22 cellular contexts compared by ENCODE assay signal in genomic region chr6:93210908-93211307, GRCh38.
"Had no signal": no experiment of that assay in that cellular context is flagged by ENCODE, and none has a peak within 500 bp of the region (broad histone marks: within the 10 kb centered on the region; RNA-seq: fewer than 3 reads in every experiment).

No MANE protein-coding gene starts in this region.

- H3K9me3 ChIP-seq: SJCRH30 had no signal

- H3K4me1 ChIP-seq: SJCRH30 had no signal

- H3K27me3 ChIP-seq: MG63, SJCRH30 had no signal

- H3K27ac ChIP-seq: SJCRH30 had no signal

- H3K4me3 ChIP-seq: MG63, SJCRH30 had no signal

- ATAC-seq: HepG2, Right ventricle myocardium inferior, SK-N-SH treated with all-trans-retinoic acid at 6 μM for 48 hours had no signal

- DNase-seq: IMR-90, Karpas-422, KG1, MG63, NCI-H1092, NCI-H1105 treated with DMSO at 0.1 percent for 48 hours, NCI-H1417 treated with DMSO at 0.1 percent for 48 hours, NCI-H146, NCI-H187, NCI-H2029, NCI-H2081 treated with DMSO at 0.1 percent for 48 hours, NCI-H2171, NCI-H226, NCI-H446, NCI-H510A, NCI-H524 treated with DMSO at 0.1 percent for 48 hours, NCI-H774, SHP77 treated with DMSO at 0.1 percent for 48 hours, SJCRH30 had no signal

- H3K36me3 ChIP-seq: MG63, SJCRH30 had no signal
